Comparison of ENCODE assay signal across 19 cellular contexts in genomic region chr12:68788554-68789143, GRCh38.
"Had no signal": no experiment of that assay in that cellular context is flagged by ENCODE, and none has a peak within 500 bp of the region (broad histone marks: within the 10 kb centered on the region; RNA-seq: fewer than 3 reads in every experiment).

No MANE protein-coding gene starts in this region.

- H3K36me3 ChIP-seq: prostate gland, right atrium auricular region had no signal

- ATAC-seq: activated CD4-positive, alpha-beta T cell treated with anti-CD3 and anti-CD28 coated beads for 36 hours; foreskin keratinocyte had no signal

- H3K9me3 ChIP-seq: mucosa of descending colon, prostate gland, right atrium auricular region, tibial nerve had no signal

- H3K27me3 Mint-ChIP-seq: activated CD4-positive, alpha-beta T cell treated with anti-CD3 and anti-CD28 coated beads for 36 hours; activated naive CD8-positive, alpha-beta T cell treated with anti-CD3 and anti-CD28 coated beads for 36 hours; naive B cell; stimulated activated naive CD8-positive, alpha-beta T cell treated with anti-CD3 and anti-CD28 coated beads, Interleukin-15, Interleukin-2, amounts not matched to agents 100 ng/mL and 50 ng/mL, for 24 hours had no signal

- DNase-seq: activated CD4-positive, alpha-beta T cell treated with anti-CD3 and anti-CD28 coated beads for 36 hours; activated CD4-positive, alpha-beta T cell treated with anti-CD3 and anti-CD28 coated beads, Interleukin-2, amount 50 U/mL, for 48 hours; activated gamma-delta T cell treated with Interleukin-2 at 50 U/mL for 16 hours; activated naive CD8-positive, alpha-beta T cell treated with anti-CD3 and anti-CD28 coated beads for 36 hours; amniotic stem cell; caudate nucleus; dorsolateral prefrontal cortex; foreskin keratinocyte; glutamatergic neuron; hypothalamus; islet precursor cell; mucosa of descending colon; naive B cell had no signal

- H3K27ac Mint-ChIP-seq: activated CD4-positive, alpha-beta T cell treated with anti-CD3 and anti-CD28 coated beads for 36 hours; activated naive CD8-positive, alpha-beta T cell treated with anti-CD3 and anti-CD28 coated beads for 36 hours; activated T-helper 1 cell treated with anti-CD3 and anti-CD28 coated beads, Interleukin-12 subunit alpha, Interleukin-12 subunit beta, Interleukin-2, Interleukin-4 antibody, amounts not matched to agents 30 ng/mL and 10 ng/mL and 1 ng/mL, durations not matched to agents 14 hours and 24 hours and 36 hours; stimulated activated naive CD8-positive, alpha-beta T cell treated with anti-CD3 and anti-CD28 coated beads, Interleukin-15, Interleukin-2, amounts not matched to agents 100 ng/mL and 50 ng/mL, for 24 hours had no signal

- H3K36me3 Mint-ChIP-seq: activated naive CD8-positive, alpha-beta T cell treated with anti-CD3 and anti-CD28 coated beads for 36 hours; naive B cell had no signal

- H3K9me3 Mint-ChIP-seq: activated naive CD8-positive, alpha-beta T cell treated with anti-CD3 and anti-CD28 coated beads for 36 hours; activated T-helper 1 cell treated with anti-CD3 and anti-CD28 coated beads, Interleukin-12 subunit alpha, Interleukin-12 subunit beta, Interleukin-2, Interleukin-4 antibody, amounts not matched to agents 30 ng/mL and 10 ng/mL and 1 ng/mL, durations not matched to agents 14 hours and 24 hours and 36 hours; naive B cell; neural crest cell; stimulated activated naive CD8-positive, alpha-beta T cell treated with anti-CD3 and anti-CD28 coated beads, Interleukin-15, Interleukin-2, amounts not matched to agents 100 ng/mL and 50 ng/mL, for 24 hours had no signal

- H3K4me1 Mint-ChIP-seq: activated CD4-positive, alpha-beta T cell treated with anti-CD3 and anti-CD28 coated beads for 36 hours had no signal

- H3K27me3 ChIP-seq: dorsolateral prefrontal cortex, foreskin keratinocyte, right atrium auricular region, tibial nerve had no signal

- H3K4me3 Mint-ChIP-seq: activated CD4-positive, alpha-beta T cell treated with anti-CD3 and anti-CD28 coated beads for 36 hours; activated naive CD8-positive, alpha-beta T cell treated with anti-CD3 and anti-CD28 coated beads for 36 hours; activated T-helper 1 cell treated with anti-CD3 and anti-CD28 coated beads, Interleukin-12 subunit alpha, Interleukin-12 subunit beta, Interleukin-2, Interleukin-4 antibody, amounts not matched to agents 30 ng/mL and 10 ng/mL and 1 ng/mL, durations not matched to agents 14 hours and 24 hours and 36 hours; neural crest cell; stimulated activated naive CD8-positive, alpha-beta T cell treated with anti-CD3 and anti-CD28 coated beads, Interleukin-15, Interleukin-2, amounts not matched to agents 100 ng/mL and 50 ng/mL, for 24 hours had no signal

- H3K27ac ChIP-seq: foreskin keratinocyte had no signal

- H3K4me3 ChIP-seq: dorsolateral prefrontal cortex, mucosa of descending colon, prostate gland, right atrium auricular region, tibial nerve had no signal
